ENCODE assay signal across 12 cellular contexts in genomic region chr6:36657942-36658544, GRCh38. TPM values are rescaled to one million over a fixed set of nuclear protein-coding genes. Genes with fewer than 3 reads are reported as not detected.
A peak's percentile ranks its signal among the peaks of the same experiment; 100 is the strongest.
DNase-seq lines count a peak whose midpoint lies in the region; ATAC-seq and TF ChIP-seq lines count a peak whose summit lies in the region.
"Had no signal": no experiment of that assay in that cellular context is flagged by ENCODE, and none has a peak within 500 bp of the region (broad histone marks: within the 10 kb centered on the region; RNA-seq: fewer than 3 reads in every experiment).

No MANE protein-coding gene starts in this region.

- no peak overlapping the region for H3K4me3 ChIP-seq in epithelial cell of proximal tubule (ENCODE audit: low read depth, low read length)

- ATAC-seq in omental fat pad (ENCODE audit: low FRiP score) (peak; percentile 62), GM19452 (IDR thresholded peaks at IDR 0.05; ENCODE audit: unreplicated experiment) (no peak), HG02678 (IDR thresholded peaks at IDR 0.05; ENCODE audit: unreplicated experiment) (no peak), HG02870 (IDR thresholded peaks at IDR 0.05; ENCODE audit: unreplicated experiment) (no peak)

- in situ Hi-C loops in Caki2 (cut with HindIII; ENCODE audit: low pct_unique_long_range_greater_than_20kb, low sequenced_read_pairs) = no loop called here

- TF ChIP-seq CTCF in epithelial cell of proximal tubule (conservative IDR thresholded peaks at IDR 0.05; ENCODE audit: low read depth, low read length) (no peak), omental fat pad (IDR thresholded peaks at IDR 0.05) (no peak)

- DNase-seq in Caki2 (ENCODE audit: low read depth) (peak; percentile 95), M059J (ENCODE audit: low read depth) (peak; percentile 32), epithelial cell of proximal tubule (ENCODE audit: low read depth) (peak; percentile 92), omental fat pad (ENCODE audit: low spot score) (no peak)
- no peak for DNase-seq in stimulated activated CD4-positive, alpha-beta T cell treated with anti-CD3 and anti-CD28 coated beads, Interleukin-2, amount 100 ng/mL, for 48 hours
- DNase-seq: foreskin melanocyte; NCI-H1092 treated with DMSO at 0.1 percent for 48 hours; OCI-M1; stimulated activated CD4-positive, alpha-beta T cell treated with anti-CD3 and anti-CD28 coated beads, Interleukin-4, amount 100 ng/mL, for 24 hours had no signal

RNA-seq across cellular contexts. Expression of gene CDKN1A, which starts 20.5 kb away (rescaled TPM):
- total RNA-seq in Caki2 (2014; rRNA removed; shearing (Covaris generic); ENCODE audit: low replicate concordance) = 217 and 218 TPM in 2 replicates
- 48.5 and 53.0 TPM in 2 replicates for total RNA-seq in M059J (2014; rRNA removed; shearing (Covaris generic))
- 208 and 427 TPM in 2 replicates for total RNA-seq in epithelial cell of proximal tubule
- total RNA-seq in omental fat pad = 100 to 1,000 TPM; 126 to 611 (median 261) TPM

RNA-seq across cellular contexts. Expression of gene RAB44, which starts 39.6 kb away (rescaled TPM):
- total RNA-seq in Caki2 (2014; rRNA removed; shearing (Covaris generic); ENCODE audit: low replicate concordance) = not detected in 2 replicates
- not detected in 2 replicates for total RNA-seq in M059J (2014; rRNA removed; shearing (Covaris generic))
- under 0.01 TPM in 1 of 2 replicates, not detected in the other for total RNA-seq in epithelial cell of proximal tubule
- total RNA-seq in omental fat pad = 1 to 10 TPM in 1 of 4 donors, under 1 TPM in 3; 0.19 to 2.4 (median 0.43) TPM

Comparison
In these comparisons a context has a peak if more than half of its experiments do, and no peak if none do; other contexts are left out.
1. DNase-seq: peak in Caki2 (single experiment), M059J (single experiment) and epithelial cell of proximal tubule (single experiment); none in omental fat pad (single experiment) and stimulated activated CD4-positive, alpha-beta T cell treated with anti-CD3 and anti-CD28 coated beads, Interleukin-2, amount 100 ng/mL, for 48 hours (0 of 2).